ENCODE assay signal across 21 cellular contexts in the genomic region with DNA sequence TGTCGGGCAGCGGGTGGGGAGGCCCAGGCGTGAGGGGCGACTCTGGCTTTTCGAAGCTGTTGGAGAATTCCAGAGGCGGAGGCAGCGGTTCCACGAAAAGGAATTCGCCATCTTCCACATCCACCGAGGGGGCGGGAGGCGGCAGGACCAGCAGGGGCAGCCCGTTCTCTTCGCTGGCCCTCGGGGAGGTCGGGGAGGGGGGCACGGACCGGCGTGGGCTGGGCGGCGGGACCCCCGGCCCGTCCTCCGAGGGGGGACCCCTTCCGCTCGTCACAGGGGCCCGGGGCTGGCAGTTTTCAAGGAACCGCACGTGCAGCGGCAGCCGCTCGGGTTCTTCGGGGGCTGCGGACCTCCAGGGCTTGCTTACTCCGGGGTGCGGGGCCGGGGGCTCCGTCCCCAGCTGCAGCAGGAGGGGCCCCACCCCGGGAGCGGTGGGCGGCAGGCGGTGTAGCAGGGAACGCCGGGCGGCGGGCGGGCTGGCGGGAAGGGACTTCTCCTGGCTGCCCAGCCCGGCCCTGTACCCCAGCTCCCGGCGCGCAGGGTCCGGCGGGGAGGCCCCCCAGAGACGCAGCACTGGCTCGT. TPM values are rescaled to one million over a fixed set of nuclear protein-coding genes. Genes with fewer than 3 reads are reported as not detected.
DNase-seq lines count a peak whose midpoint lies in the region; ATAC-seq and TF ChIP-seq lines count a peak whose summit lies in the region.
"Had no signal": no experiment of that assay in that cellular context is flagged by ENCODE, and none has a peak within 500 bp of the region (broad histone marks: within the 10 kb centered on the region; RNA-seq: fewer than 3 reads in every experiment).

No MANE protein-coding gene starts in this region.

- H3K4me3 Mint-ChIP-seq in glutamatergic neuron (ENCODE audit: unreplicated experiment) (no peak overlapping the region), neural progenitor cell (no peak overlapping the region), T-helper 17 cell (no peak overlapping the region)

- no peak overlapping the region for H2AFZ ChIP-seq in neural progenitor cell (replicated peaks)

- no peak overlapping the region for H3K27ac ChIP-seq in cardiac muscle cell
- H3K27ac ChIP-seq in right cardiac atrium (ENCODE audit: low read length) = no peak overlapping the region
- H3K27ac ChIP-seq in neural progenitor cell = no peak overlapping the region
- H3K27ac ChIP-seq: Peyer's patch, SJCRH30 had no signal

- H3K27me3 ChIP-seq in cardiac muscle cell (peaks cover 61% of the 10 kb centered on the region), right cardiac atrium (ENCODE audit: control insufficient read depth, insufficient read depth) (no peaks in the 10 kb centered on the region), neural progenitor cell (peaks cover 60% of the 10 kb centered on the region)

- ATAC-seq in right cardiac atrium (no peak), T-helper 17 cell (no peak)

- H3K27ac Mint-ChIP-seq in glutamatergic neuron (ENCODE audit: unreplicated experiment) = no peak overlapping the region
- no peak overlapping the region for H3K27ac Mint-ChIP-seq in neural progenitor cell
- no peak overlapping the region for H3K27ac Mint-ChIP-seq in T-helper 17 cell
- H3K27ac Mint-ChIP-seq: CD14-positive monocyte had no signal

- WGBS in right cardiac atrium = 3% methylated on average over 56 of the region's 56 CpGs

- no peaks in the 10 kb centered on the region for H3K9me3 ChIP-seq in cardiac muscle cell (ENCODE audit: low read depth)
- H3K9me3 ChIP-seq in right cardiac atrium (ENCODE audit: control insufficient read depth, low read length) = no peaks in the 10 kb centered on the region
- H3K9me3 ChIP-seq in neural progenitor cell (ENCODE audit: low read depth) = no peaks in the 10 kb centered on the region
- peaks cover 2% of the 10 kb centered on the region for H3K9me3 ChIP-seq in T-helper 17 cell (ENCODE audit: control insufficient read depth, low read length, poor library complexity, severe bottlenecking)
- H3K9me3 ChIP-seq: Peyer's patch, SJCRH30 had no signal

- H3K27me3 Mint-ChIP-seq in glutamatergic neuron (ENCODE audit: unreplicated experiment) (peaks cover 20% of the 10 kb centered on the region), neural progenitor cell (ENCODE audit: insufficient read depth, low read depth) (peaks cover 32% of the 10 kb centered on the region), T-helper 17 cell (peaks cover 55% of the 10 kb centered on the region)

- intact Hi-C loops in right cardiac atrium (cut with DNase I) = no loop called here

- H3K4me3 ChIP-seq in cardiac muscle cell (peak overlapping the region; percentile 5), right cardiac atrium (ENCODE audit: low read length) (no peak overlapping the region), neural progenitor cell (peak overlapping the region; percentile 15)
- H3K4me3 ChIP-seq: Peyer's patch, SJCRH30 had no signal

- H3K9me3 Mint-ChIP-seq in glutamatergic neuron (ENCODE audit: unreplicated experiment) = peaks cover 14% of the 10 kb centered on the region
- H3K9me3 Mint-ChIP-seq in neural progenitor cell = no peaks in the 10 kb centered on the region

- no peaks in the 10 kb centered on the region for H3K79me2 ChIP-seq in neural progenitor cell (ENCODE audit: low read depth)

- H3K36me3 Mint-ChIP-seq in glutamatergic neuron (ENCODE audit: unreplicated experiment) = peaks cover 4% of the 10 kb centered on the region
- peaks cover 5% of the 10 kb centered on the region for H3K36me3 Mint-ChIP-seq in neural progenitor cell
- peaks cover 5% of the 10 kb centered on the region for H3K36me3 Mint-ChIP-seq in T-helper 17 cell (ENCODE audit: low read depth)

- no peaks in the 10 kb centered on the region for H3K36me3 ChIP-seq in cardiac muscle cell
- H3K36me3 ChIP-seq in neural progenitor cell = no peaks in the 10 kb centered on the region
- H3K36me3 ChIP-seq: Peyer's patch, SJCRH30 had no signal

- H3K4me1 ChIP-seq in cardiac muscle cell (ENCODE audit: low read depth) = no peaks in the 10 kb centered on the region
- H3K4me1 ChIP-seq in right cardiac atrium (ENCODE audit: control insufficient read depth, insufficient read depth, low read length) = no peaks in the 10 kb centered on the region
- no peaks in the 10 kb centered on the region for H3K4me1 ChIP-seq in neural progenitor cell
- H3K4me1 ChIP-seq: SJCRH30 had no signal

- TF ChIP-seq CTCF in cardiac muscle cell (IDR thresholded peaks at IDR 0.05; ENCODE audit: low read depth, low read length) (no peak), glutamatergic neuron (IDR thresholded peaks at IDR 0.05; ENCODE audit: partially characterized antibody, unreplicated experiment) (no peak), neural progenitor cell (IDR thresholded peaks at IDR 0.05) (no peak)

- no peaks in the 10 kb centered on the region for H3F3A ChIP-seq in neural progenitor cell (ENCODE audit: low read depth)

- H4K20me1 ChIP-seq in neural progenitor cell (ENCODE audit: low read depth) = no peaks in the 10 kb centered on the region

- no peak overlapping the region for H3K9ac ChIP-seq in neural progenitor cell

- H3K4me1 Mint-ChIP-seq in glutamatergic neuron (ENCODE audit: low read depth, unreplicated experiment) (no peaks in the 10 kb centered on the region), neural progenitor cell (peaks cover 17% of the 10 kb centered on the region), T-helper 17 cell (peaks cover 4% of the 10 kb centered on the region)
- H3K4me1 Mint-ChIP-seq: CD14-positive monocyte had no signal

- peak overlapping the region; percentile 27 for H3K4me2 ChIP-seq in neural progenitor cell

- no peak for DNase-seq in cardiac muscle cell (ENCODE audit: low read depth in 1 of 2, low spot score in 1 of 2)
- DNase-seq in right cardiac atrium = no peak
- DNase-seq in glutamatergic neuron = peak; percentile 47
- DNase-seq in neural progenitor cell (ENCODE audit: low spot score) = no peak
- no peak for DNase-seq in HuH-7.5 (ENCODE audit: low spot score)
- DNase-seq in T-helper 17 cell = no peak
- DNase-seq in NCI-H2081 treated with DMSO at 0.1 percent for 48 hours (lab: John Stamatoyannopoulos, UW) = no peak
- DNase-seq in HuH-7 (ENCODE audit: low spot score) = no peak
- DNase-seq: 8988T, DMS53, GDM1, KG1, NCI-H1092, NCI-H1436 treated with DMSO at 0.1 percent for 48 hours, NCI-H1930, NCI-H226, NCI-H510A treated with DMSO at 0.1 percent for 48 hours, NCI-H748 treated with DMSO at 0.1 percent for 48 hours, Peyer's patch, SJCRH30 had no signal

RNA-seq across cellular contexts. Expression of gene C19orf81, which starts 18.0 kb away (rescaled TPM):
- total RNA-seq in cardiac muscle cell = 23.5 and 36.8 TPM in 2 replicates
- 42.2 and 67.4 TPM in 2 replicates for polyA plus RNA-seq in cardiac muscle cell
- 1 to 10 TPM in 2 of 4 donors, not detected in 2; 1.5 TPM for total RNA-seq in right cardiac atrium
- 0.52 TPM for polyA plus RNA-seq in right cardiac atrium
- total RNA-seq in glutamatergic neuron (ENCODE audit: unreplicated experiment) = 10.4 TPM
- 1.3 and 6.0 TPM in 2 replicates for total RNA-seq in neural progenitor cell (ENCODE audit: low replicate concordance)
- total RNA-seq in T-helper 17 cell = not detected
- total RNA-seq: Peyer's patch, SJCRH30 had no signal
- polyA plus RNA-seq: CD14-positive monocyte had no signal

RNA-seq across cellular contexts. Expression of gene SYT3, which starts 27.6 kb away (rescaled TPM):
- total RNA-seq in cardiac muscle cell (1.9 and 4.7 TPM in 2 replicates), right cardiac atrium (1 to 10 TPM in 1 of 4 donors, under 1 TPM in 3; 0.43 to 1.0 (median 0.67) TPM), glutamatergic neuron (ENCODE audit: unreplicated experiment) (15.6 TPM), neural progenitor cell (ENCODE audit: low replicate concordance) (0.41 and 1.1 TPM in 2 replicates), T-helper 17 cell (not detected)
- polyA plus RNA-seq in cardiac muscle cell (2.1 and 4.3 TPM in 2 replicates), right cardiac atrium (0.25 TPM)
- polyA plus RNA-seq: CD14-positive monocyte had no signal

RNA-seq across cellular contexts. Expression of gene SHANK1, which starts 52.3 kb away (rescaled TPM):
- total RNA-seq in cardiac muscle cell (2.9 and 8.7 TPM in 2 replicates), right cardiac atrium (1 to 10 TPM in 1 of 4 donors, under 1 TPM in 3; 0.09 to 1.2 (median 0.44) TPM), glutamatergic neuron (ENCODE audit: unreplicated experiment) (19.0 TPM), neural progenitor cell (ENCODE audit: low replicate concordance) (1.4 and 2.3 TPM in 2 replicates), T-helper 17 cell (not detected)
- polyA plus RNA-seq in cardiac muscle cell (0.71 and 2.0 TPM in 2 replicates), right cardiac atrium (1.9 TPM)
- total RNA-seq: SJCRH30 had no signal
- polyA plus RNA-seq: CD14-positive monocyte had no signal

RNA-seq across cellular contexts. Expression of gene CLEC11A, which starts 55.9 kb away (rescaled TPM):
- 12.5 and 16.6 TPM in 2 replicates for total RNA-seq in cardiac muscle cell
- polyA plus RNA-seq in cardiac muscle cell = 26.7 and 29.4 TPM in 2 replicates
- total RNA-seq in right cardiac atrium = 10 to 100 TPM in 2 of 4 donors, 1 to 10 TPM in 2; 8.2 to 10.2 (median 10.0) TPM
- 5.5 TPM for polyA plus RNA-seq in right cardiac atrium
- 4.0 TPM for total RNA-seq in glutamatergic neuron (ENCODE audit: unreplicated experiment)
- total RNA-seq in neural progenitor cell (ENCODE audit: low replicate concordance) = 0.09 and 3.4 TPM in 2 replicates
- under 1 TPM in 1 of 2 donors, not detected in 1; 0.39 TPM for total RNA-seq in T-helper 17 cell
